Comparison of ENCODE assay signal across 26 cellular contexts in the genomic region with DNA sequence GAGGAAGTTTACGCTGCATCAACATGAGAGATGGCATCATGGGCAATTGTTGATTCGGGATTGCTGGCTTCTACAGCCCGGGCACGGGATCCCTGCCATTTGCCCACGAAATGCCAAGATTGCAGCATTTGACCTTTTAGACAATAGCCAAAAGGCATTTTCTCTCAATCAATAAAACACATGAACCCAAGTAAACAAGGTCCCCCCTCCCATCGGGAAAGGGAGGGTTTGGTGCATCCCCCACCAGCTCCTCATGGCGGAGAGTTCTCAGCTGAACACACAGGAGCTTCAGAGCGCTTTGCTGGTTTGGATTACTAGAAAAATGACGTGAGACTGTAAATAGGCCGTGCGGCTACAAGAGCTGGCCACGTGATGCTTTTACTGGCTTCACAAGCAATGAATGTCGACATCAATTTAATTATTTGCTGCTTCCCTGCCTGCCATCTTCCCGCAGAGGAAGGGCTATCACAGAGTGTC.
A peak's percentile ranks its signal among the peaks of the same experiment; 100 is the strongest.
DNase-seq lines count a peak whose midpoint lies in the region; ATAC-seq, FAIRE-seq and TF ChIP-seq lines count a peak whose summit lies in the region.
"Had no signal": no experiment of that assay in that cellular context is flagged by ENCODE, and none has a peak within 500 bp of the region (broad histone marks: within the 10 kb centered on the region; RNA-seq: fewer than 3 reads in every experiment).

No MANE protein-coding gene starts in this region.

- H3K4me3 ChIP-seq in endocrine pancreas (ENCODE audit: control insufficient read depth, insufficient read depth, low read length) (peak overlapping the region; percentile 9), kidney (ENCODE audit: low read length in 2 of 2) (no peak overlapping the region)
- H3K4me3 ChIP-seq: psoas muscle, SK-N-MC, skin epidermis had no signal

- TF ChIP-seq CTCF in kidney (IDR thresholded peaks at IDR 0.05; ENCODE audit: borderline replicate concordance, extremely low read depth, insufficient read depth): no peak

- H3K9me3 ChIP-seq in endocrine pancreas (ENCODE audit: control insufficient read depth, low read length): no peaks in the 10 kb centered on the region
- no peaks in the 10 kb centered on the region for H3K9me3 ChIP-seq in kidney (ENCODE audit: control insufficient read depth in 1 of 2, low read length in 2 of 2)
- H3K9me3 ChIP-seq: neutrophil, psoas muscle had no signal

- H3K9ac ChIP-seq in endocrine pancreas (ENCODE audit: control insufficient read depth, insufficient read depth, low read length): no peak overlapping the region
- no peak overlapping the region for H3K9ac ChIP-seq in kidney (ENCODE audit: low read length in 2 of 2)

- H3K36me3 ChIP-seq in endocrine pancreas (ENCODE audit: control insufficient read depth, insufficient read depth, low read length) (no peaks in the 10 kb centered on the region), kidney (ENCODE audit: control insufficient read depth in 1 of 2, insufficient read depth in 2 of 2, low read length in 2 of 2) (no peaks in the 10 kb centered on the region)
- H3K36me3 ChIP-seq: neutrophil, WERI-Rb-1 had no signal

- H3K27ac ChIP-seq in kidney (ENCODE audit: low read depth in 2 of 2, low read length in 2 of 2): no peak overlapping the region
- H3K27ac ChIP-seq: neutrophil, psoas muscle, SK-N-MC, skin epidermis, WERI-Rb-1 had no signal

- peak; percentile 60 for DNase-seq in DMS153 treated with DMSO at 0.1 percent for 48 hours (lab: John Stamatoyannopoulos, UW; ENCODE audit: unreplicated experiment)
- DNase-seq in NCI-H2029 treated with DMSO at 0.1 percent for 48 hours (lab: John Stamatoyannopoulos, UW): peak; percentile 20
- peak; percentile 24 for DNase-seq in posterior vena cava (ENCODE audit: low spot score)
- DNase-seq in kidney: no peak
- DNase-seq: activated CD4-positive, alpha-beta T cell treated with anti-CD3 and anti-CD28 coated beads, Interleukin-2, amount 50 U/mL, for 1 hour; activated naive CD8-positive, alpha-beta T cell treated with anti-CD3 and anti-CD28 coated beads, Interleukin-2, amount 10 ng/mL, durations not matched to agents 7 days and 5 days; CD8-positive, alpha-beta memory T cell; DMS79 treated with DMSO at 0.1 percent for 48 hours; effector CD4-positive, alpha-beta T cell; Kasumi-1; mesenchymal stem cell; NCI-H345; NK-92 treated with Interleukin-12 subunit alpha and Interleukin-12 subunit beta, amount 100 ng/mL, for 24 hours; psoas muscle; stimulated activated CD4-positive, alpha-beta T cell treated with anti-CD3 and anti-CD28 coated beads, Interleukin-1b, Interleukin-23, amount 100 ng/mL, for 48 hours; WERI-Rb-1 had no signal

- no peaks in the 10 kb centered on the region for H3K27me3 ChIP-seq in endocrine pancreas (ENCODE audit: control insufficient read depth, insufficient read depth, low read length)
- H3K27me3 ChIP-seq: neutrophil had no signal

- intact Hi-C loops in posterior vena cava (cut with DNase I) (no loop called here), kidney (cut with DNase I) (no loop called here)

- no peak for FAIRE-seq in kidney (lab: Jason Lieb, UNC)
- FAIRE-seq: GM12892, HTR-8/SVneo, urothelium cell line had no signal

- H3K4me1 ChIP-seq in endocrine pancreas (ENCODE audit: control insufficient read depth, insufficient read depth, low read length) (no peaks in the 10 kb centered on the region), kidney (ENCODE audit: control insufficient read depth in 1 of 2, insufficient read depth in 1 of 2, low read depth in 1 of 2, low read length in 2 of 2) (no peaks in the 10 kb centered on the region)
- H3K4me1 ChIP-seq: psoas muscle had no signal

- no peak for ATAC-seq in GM21526 (IDR thresholded peaks at IDR 0.05; ENCODE audit: low FRiP score, unreplicated experiment)
- no peak for ATAC-seq in HG03565 (IDR thresholded peaks at IDR 0.05; ENCODE audit: unreplicated experiment)
- ATAC-seq: Panc1, psoas muscle had no signal
